1 cellular context compared by ENCODE assay signal in the genomic region with DNA sequence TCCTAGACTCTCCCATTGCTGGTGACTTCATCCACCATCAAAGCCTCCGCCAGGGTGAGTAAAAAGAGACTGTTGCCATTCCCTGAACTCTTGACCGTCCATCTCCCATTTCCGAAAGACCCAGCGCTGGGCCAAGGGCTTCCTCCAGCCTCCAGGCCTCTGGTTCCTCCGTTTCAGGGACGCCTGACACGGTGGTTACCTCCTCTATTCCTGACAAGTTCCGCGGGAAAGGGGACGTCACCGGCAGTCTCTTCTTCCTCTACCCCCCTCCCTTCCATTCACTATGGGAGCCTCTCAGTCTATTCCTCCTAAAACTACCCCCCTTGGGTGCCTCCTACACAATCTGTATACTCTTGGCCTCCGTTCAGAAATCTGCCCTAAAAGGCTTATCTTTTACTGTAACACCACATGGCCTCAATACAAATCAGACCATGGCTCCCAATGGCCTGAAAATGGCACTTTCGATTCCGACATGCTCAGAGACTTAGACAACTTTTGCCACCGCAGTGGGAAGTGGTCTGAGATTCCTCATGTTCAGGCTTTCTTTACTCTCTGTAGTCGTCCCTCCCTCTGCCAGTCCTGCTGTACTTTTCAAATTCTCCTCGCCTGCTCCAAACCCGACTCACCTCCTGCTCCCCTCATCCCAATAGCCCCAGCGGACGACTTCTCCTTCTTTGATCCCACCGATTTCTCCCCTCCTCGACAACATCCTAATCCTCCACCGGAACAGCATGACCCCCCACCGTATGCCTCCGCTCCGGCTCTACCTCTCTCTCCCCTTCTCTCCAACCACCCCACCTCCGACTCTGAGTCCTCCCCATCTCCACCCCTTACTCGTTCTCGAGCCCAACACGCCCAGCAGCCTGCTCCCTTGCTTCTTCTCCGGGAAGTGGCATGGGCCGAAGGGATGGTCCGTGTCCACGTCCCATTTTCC.
TF ChIP-seq lines count a peak whose summit lies in the region.

No MANE protein-coding gene starts in this region.

TF ChIP-seq in WTC11, 78 proteins besides CTCF, POLR2A, EP300 and RAD21 (continued from another document):
- TF ChIP-seq, protein P1, sequence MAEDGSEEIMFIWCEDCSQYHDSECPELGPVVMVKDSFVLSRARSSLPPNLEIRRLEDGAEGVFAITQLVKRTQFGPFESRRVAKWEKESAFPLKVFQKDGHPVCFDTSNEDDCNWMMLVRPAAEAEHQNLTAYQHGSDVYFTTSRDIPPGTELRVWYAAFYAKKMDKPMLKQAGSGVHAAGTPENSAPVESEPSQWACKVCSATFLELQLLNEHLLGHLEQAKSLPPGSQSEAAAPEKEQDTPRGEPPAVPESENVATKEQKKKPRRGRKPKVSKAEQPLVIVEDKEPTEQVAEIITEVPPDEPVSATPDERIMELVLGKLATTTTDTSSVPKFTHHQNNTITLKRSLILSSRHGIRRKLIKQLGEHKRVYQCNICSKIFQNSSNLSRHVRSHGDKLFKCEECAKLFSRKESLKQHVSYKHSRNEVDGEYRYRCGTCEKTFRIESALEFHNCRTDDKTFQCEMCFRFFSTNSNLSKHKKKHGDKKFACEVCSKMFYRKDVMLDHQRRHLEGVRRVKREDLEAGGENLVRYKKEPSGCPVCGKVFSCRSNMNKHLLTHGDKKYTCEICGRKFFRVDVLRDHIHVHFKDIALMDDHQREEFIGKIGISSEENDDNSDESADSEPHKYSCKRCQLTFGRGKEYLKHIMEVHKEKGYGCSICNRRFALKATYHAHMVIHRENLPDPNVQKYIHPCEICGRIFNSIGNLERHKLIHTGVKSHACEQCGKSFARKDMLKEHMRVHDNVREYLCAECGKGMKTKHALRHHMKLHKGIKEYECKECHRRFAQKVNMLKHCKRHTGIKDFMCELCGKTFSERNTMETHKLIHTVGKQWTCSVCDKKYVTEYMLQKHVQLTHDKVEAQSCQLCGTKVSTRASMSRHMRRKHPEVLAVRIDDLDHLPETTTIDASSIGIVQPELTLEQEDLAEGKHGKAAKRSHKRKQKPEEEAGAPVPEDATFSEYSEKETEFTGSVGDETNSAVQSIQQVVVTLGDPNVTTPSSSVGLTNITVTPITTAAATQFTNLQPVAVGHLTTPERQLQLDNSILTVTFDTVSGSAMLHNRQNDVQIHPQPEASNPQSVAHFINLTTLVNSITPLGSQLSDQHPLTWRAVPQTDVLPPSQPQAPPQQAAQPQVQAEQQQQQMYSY (CRISPR knock-in tag; IDR thresholded peaks at IDR 0.05): no peak
- TF ChIP-seq, protein P2, sequence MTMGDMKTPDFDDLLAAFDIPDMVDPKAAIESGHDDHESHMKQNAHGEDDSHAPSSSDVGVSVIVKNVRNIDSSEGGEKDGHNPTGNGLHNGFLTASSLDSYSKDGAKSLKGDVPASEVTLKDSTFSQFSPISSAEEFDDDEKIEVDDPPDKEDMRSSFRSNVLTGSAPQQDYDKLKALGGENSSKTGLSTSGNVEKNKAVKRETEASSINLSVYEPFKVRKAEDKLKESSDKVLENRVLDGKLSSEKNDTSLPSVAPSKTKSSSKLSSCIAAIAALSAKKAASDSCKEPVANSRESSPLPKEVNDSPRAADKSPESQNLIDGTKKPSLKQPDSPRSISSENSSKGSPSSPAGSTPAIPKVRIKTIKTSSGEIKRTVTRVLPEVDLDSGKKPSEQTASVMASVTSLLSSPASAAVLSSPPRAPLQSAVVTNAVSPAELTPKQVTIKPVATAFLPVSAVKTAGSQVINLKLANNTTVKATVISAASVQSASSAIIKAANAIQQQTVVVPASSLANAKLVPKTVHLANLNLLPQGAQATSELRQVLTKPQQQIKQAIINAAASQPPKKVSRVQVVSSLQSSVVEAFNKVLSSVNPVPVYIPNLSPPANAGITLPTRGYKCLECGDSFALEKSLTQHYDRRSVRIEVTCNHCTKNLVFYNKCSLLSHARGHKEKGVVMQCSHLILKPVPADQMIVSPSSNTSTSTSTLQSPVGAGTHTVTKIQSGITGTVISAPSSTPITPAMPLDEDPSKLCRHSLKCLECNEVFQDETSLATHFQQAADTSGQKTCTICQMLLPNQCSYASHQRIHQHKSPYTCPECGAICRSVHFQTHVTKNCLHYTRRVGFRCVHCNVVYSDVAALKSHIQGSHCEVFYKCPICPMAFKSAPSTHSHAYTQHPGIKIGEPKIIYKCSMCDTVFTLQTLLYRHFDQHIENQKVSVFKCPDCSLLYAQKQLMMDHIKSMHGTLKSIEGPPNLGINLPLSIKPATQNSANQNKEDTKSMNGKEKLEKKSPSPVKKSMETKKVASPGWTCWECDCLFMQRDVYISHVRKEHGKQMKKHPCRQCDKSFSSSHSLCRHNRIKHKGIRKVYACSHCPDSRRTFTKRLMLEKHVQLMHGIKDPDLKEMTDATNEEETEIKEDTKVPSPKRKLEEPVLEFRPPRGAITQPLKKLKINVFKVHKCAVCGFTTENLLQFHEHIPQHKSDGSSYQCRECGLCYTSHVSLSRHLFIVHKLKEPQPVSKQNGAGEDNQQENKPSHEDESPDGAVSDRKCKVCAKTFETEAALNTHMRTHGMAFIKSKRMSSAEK (CRISPR knock-in tag; IDR thresholded peaks at IDR 0.05; ENCODE audit: borderline replicate concordance): no peak
- TF ChIP-seq, protein P3, sequence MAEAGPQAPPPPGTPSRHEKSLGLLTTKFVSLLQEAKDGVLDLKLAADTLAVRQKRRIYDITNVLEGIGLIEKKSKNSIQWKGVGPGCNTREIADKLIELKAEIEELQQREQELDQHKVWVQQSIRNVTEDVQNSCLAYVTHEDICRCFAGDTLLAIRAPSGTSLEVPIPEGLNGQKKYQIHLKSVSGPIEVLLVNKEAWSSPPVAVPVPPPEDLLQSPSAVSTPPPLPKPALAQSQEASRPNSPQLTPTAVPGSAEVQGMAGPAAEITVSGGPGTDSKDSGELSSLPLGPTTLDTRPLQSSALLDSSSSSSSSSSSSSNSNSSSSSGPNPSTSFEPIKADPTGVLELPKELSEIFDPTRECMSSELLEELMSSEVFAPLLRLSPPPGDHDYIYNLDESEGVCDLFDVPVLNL (CRISPR knock-in tag; IDR thresholded peaks at IDR 0.05; ENCODE audit: borderline replicate concordance, low read depth): no peak
- no peak for TF ChIP-seq SMAD4 (CRISPR knock-in tag; IDR thresholded peaks at IDR 0.05)
